9 cellular contexts compared by ENCODE assay signal in the genomic region with DNA sequence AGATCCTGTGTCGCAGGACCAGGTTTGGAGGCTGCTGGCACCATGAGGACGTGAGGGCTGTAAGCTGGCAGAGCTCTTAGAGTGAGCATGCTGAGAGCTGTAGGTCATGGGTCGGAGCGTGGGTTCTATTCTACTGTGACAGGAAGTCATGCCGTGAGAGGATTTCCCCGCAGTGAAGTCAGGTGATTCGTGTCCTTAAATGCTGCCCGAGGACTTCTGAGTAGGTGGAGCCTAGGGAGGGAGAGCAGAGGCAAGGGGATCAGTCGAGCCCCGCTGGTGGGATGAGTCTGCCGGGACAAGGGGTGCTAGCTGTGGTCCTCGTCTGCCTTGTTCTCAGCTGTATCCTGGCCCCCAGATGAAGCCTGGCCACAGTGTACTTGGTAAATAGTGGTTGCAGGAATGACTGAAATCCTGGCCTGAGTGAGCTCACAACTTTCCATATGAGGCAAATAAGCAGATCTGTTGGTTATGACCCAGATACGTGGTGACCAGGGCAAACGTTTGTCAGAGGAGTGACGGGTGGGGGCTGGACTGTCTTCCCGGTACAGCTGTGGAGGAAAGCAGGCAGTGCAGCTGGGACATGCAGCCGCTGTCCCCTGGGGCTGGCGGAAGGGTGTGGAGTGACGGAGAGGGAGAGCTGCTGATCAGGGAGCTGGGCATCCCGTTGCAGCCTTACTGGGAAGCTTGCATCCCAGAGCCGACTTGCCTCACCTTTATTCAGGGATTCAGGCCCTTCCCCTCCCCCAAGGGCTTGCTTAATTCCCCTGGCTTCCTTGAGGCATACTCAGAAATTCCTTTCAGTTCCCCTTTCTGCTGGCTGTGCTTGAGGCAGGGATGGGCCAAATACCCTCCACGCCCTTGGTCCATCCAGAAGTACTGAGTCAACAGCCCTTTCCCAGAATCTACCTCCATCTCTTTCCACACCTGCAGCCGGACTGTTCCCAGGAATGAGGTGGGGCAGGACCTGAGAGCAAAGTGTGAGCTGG.
DNase-seq lines count a peak whose midpoint lies in the region; ATAC-seq and TF ChIP-seq lines count a peak whose summit lies in the region.
"Had no signal": no experiment of that assay in that cellular context is flagged by ENCODE, and none has a peak within 500 bp of the region (broad histone marks: within the 10 kb centered on the region; RNA-seq: fewer than 3 reads in every experiment).

No MANE protein-coding gene starts in this region.

- H3K36me3 Mint-ChIP-seq in activated naive CD8-positive, alpha-beta T cell: no peaks in the 10 kb centered on the region
- H3K36me3 Mint-ChIP-seq in glutamatergic neuron (ENCODE audit: unreplicated experiment): no peaks in the 10 kb centered on the region

- CTCF ChIA-PET in PC-3 (lab: Charles Lee): interaction anchor here (0.5 to 1.9 kb wide), 4 partner anchors 45 to 382 kb away, joined by 3 to 6 read pairs (median 4); no protein-coding TSS in a partner anchor

- intact Hi-C loops in PC-3 (cut with micrococcal nuclease): loop anchor here (1.0 to 10.0 kb wide), 6 partner anchors 36 to 250 kb away; partner anchors contain the start of gene RREB1

- TSS peak; percentile 91 for BruUV-seq in PC-3 (replicated peaks; lab: Mats Ljungman, UMichigan)

- peak overlapping the region; percentile 87 for H3K27ac Mint-ChIP-seq in activated naive CD8-positive, alpha-beta T cell
- H3K27ac Mint-ChIP-seq in glutamatergic neuron (ENCODE audit: unreplicated experiment): no peak overlapping the region

- H3K27ac ChIP-seq in PC-3 (ENCODE audit: low read length): peak overlapping the region; percentile 96
- H3K27ac ChIP-seq: uterus had no signal

- peak overlapping the region; percentile 82 for H3K9ac ChIP-seq in PC-3 (ENCODE audit: low read length)

- no peaks in the 10 kb centered on the region for H3K27me3 ChIP-seq in PC-3 (ENCODE audit: low read length)
- H3K27me3 ChIP-seq: uterus had no signal

- peak overlapping the region; percentile 36 for H3K4me3 ChIP-seq in PC-3 (ENCODE audit: low read length)
- H3K4me3 ChIP-seq: uterus had no signal

- DNase-seq in PC-3: peak; percentile 98
- peak; percentile 52 for DNase-seq in iPS-NIHi11 (ENCODE audit: low spot score)
- peak; percentile 43 to 58 for DNase-seq in stimulated activated CD4-positive, alpha-beta T cell treated with anti-CD3 and anti-CD28 coated beads, Interleukin-2, amount 100 ng/mL, for 48 hours
- DNase-seq in glutamatergic neuron: no peak

- H3F3A ChIP-seq in PC-3 (ENCODE audit: low read length, unreplicated experiment): no peaks in the 10 kb centered on the region

- POLR2A ChIA-PET in PC-3 (lab: Charles Lee; ENCODE audit: unreplicated experiment): interaction anchor here (0.6 to 1.6 kb wide), 6 partner anchors 14 to 317 kb away, joined by 3 to 6 read pairs (median 4); no protein-coding TSS in a partner anchor

- peaks cover 29% of the 10 kb centered on the region for H3K4me1 ChIP-seq in PC-3 (ENCODE audit: insufficient read depth, low read length)
- H3K4me1 ChIP-seq: uterus had no signal

- H3K4me2 ChIP-seq in PC-3 (ENCODE audit: low read length): peak overlapping the region; percentile 70

- ATAC-seq in GM18508 (IDR thresholded peaks at IDR 0.05; ENCODE audit: insufficient read depth, unreplicated experiment): peak; percentile 62
- peak; percentile 83 for ATAC-seq in HG02885 (IDR thresholded peaks at IDR 0.05; ENCODE audit: poor library complexity, unreplicated experiment)
- peak; percentile 81 for ATAC-seq in PC-3
- ATAC-seq in GM19397 (IDR thresholded peaks at IDR 0.05; ENCODE audit: unreplicated experiment): no peak

- H3K9me2 ChIP-seq in PC-3 (replicated peaks; ENCODE audit: low read length): no peaks in the 10 kb centered on the region

- H3K9me3 ChIP-seq in PC-3 (ENCODE audit: low read length): no peaks in the 10 kb centered on the region
- H3K9me3 ChIP-seq: uterus had no signal

- H3K9me3 Mint-ChIP-seq in activated naive CD8-positive, alpha-beta T cell (ENCODE audit: low read depth): no peaks in the 10 kb centered on the region
- no peaks in the 10 kb centered on the region for H3K9me3 Mint-ChIP-seq in glutamatergic neuron (ENCODE audit: unreplicated experiment)

- peaks cover 19% of the 10 kb centered on the region for H3K4me1 Mint-ChIP-seq in activated naive CD8-positive, alpha-beta T cell (ENCODE audit: low read depth)
- H3K4me1 Mint-ChIP-seq in glutamatergic neuron (ENCODE audit: low read depth, unreplicated experiment): no peaks in the 10 kb centered on the region

- H3K4me3 Mint-ChIP-seq in activated naive CD8-positive, alpha-beta T cell: peak overlapping the region; percentile 72
- H3K4me3 Mint-ChIP-seq in glutamatergic neuron (ENCODE audit: unreplicated experiment): no peak overlapping the region

- TF ChIP-seq CTCF in PC-3 (conservative IDR thresholded peaks at IDR 0.05; ENCODE audit: low read depth, low read length): no peak
- TF ChIP-seq CTCF in glutamatergic neuron (IDR thresholded peaks at IDR 0.05; ENCODE audit: partially characterized antibody, unreplicated experiment): no peak

- no peaks in the 10 kb centered on the region for H3K36me3 ChIP-seq in PC-3 (ENCODE audit: low read depth, low read length)
- H3K36me3 ChIP-seq: uterus had no signal

- no peaks in the 10 kb centered on the region for H3K27me3 Mint-ChIP-seq in activated naive CD8-positive, alpha-beta T cell
- H3K27me3 Mint-ChIP-seq in glutamatergic neuron (ENCODE audit: unreplicated experiment): peaks cover 2% of the 10 kb centered on the region

- no peaks in the 10 kb centered on the region for H4K20me1 ChIP-seq in PC-3 (ENCODE audit: low read length)

- peak overlapping the region; percentile 47 for H2AFZ ChIP-seq in PC-3 (ENCODE audit: low read length)

- no peaks in the 10 kb centered on the region for H3K79me2 ChIP-seq in PC-3 (ENCODE audit: low read length)
